Comparison of ENCODE assay signal across 8 cellular contexts in the genomic region with DNA sequence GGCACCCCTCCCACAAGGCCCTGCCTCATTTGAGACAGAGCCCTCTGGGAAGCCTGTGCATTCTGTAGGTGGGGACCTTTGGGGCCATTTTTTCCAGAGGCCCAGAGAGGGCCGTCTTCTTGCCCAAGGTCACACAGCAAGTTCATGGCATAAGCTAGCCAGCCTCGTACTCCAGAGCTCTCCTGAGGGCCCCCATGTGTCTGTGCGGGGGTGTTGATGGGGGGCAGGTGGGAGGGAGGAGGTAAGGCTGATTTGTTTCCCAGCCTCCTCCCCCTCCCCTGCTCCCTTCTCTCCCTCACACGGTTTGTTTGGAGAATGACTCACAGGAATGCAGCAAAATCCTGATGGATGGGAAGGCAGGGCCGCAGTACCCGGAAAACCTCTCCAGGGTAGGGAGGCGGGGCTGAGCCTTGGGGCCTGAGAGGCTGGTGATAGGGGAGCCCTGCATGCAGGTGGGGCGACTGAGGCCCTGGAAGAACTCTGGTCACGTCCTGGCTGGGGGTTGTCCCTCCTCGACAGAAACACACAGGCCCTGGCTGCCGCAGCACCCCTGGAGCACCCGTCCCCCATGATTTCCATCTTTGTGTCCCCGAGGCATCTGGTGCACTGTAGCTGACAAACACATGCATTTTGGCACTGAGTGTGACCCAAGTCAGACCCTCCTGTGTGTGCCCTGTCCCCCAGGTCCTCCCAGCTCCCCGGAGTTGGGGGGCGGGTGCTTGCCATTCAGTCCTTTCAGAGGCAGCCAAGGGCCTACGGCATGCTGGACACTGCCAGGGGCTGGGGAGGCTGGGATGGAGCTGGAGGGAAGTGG.
DNase-seq lines count a peak whose midpoint lies in the region; ATAC-seq and TF ChIP-seq lines count a peak whose summit lies in the region.

No MANE protein-coding gene starts in this region.

- H3K4me3 ChIP-seq in RWPE2 (ENCODE audit: severe bottlenecking), result no peak overlapping the region
- no peak overlapping the region for H3K4me3 ChIP-seq in fibroblast of pulmonary artery (replicated peaks; ENCODE audit: low read depth, low read length)
- peak overlapping the region; percentile 36 for H3K4me3 ChIP-seq in rectal smooth muscle tissue (ENCODE audit: low read length)

- H3K9ac ChIP-seq in rectal smooth muscle tissue (ENCODE audit: low read length), result no peak overlapping the region

- H3K27me3 ChIP-seq in RWPE2 (ENCODE audit: insufficient read depth, poor library complexity, severe bottlenecking), result no peaks in the 10 kb centered on the region
- H3K27me3 ChIP-seq in rectal smooth muscle tissue (ENCODE audit: control insufficient read depth, insufficient read depth, low read length), result no peaks in the 10 kb centered on the region

- H3K9me3 ChIP-seq in RWPE2 (ENCODE audit: severe bottlenecking), result no peaks in the 10 kb centered on the region

- no peak for TF ChIP-seq CTCF in RWPE2 (IDR thresholded peaks at IDR 0.05; ENCODE audit: poor library complexity, severe bottlenecking)
- no peak for TF ChIP-seq CTCF in fibroblast of pulmonary artery (IDR thresholded peaks at IDR 0.05; ENCODE audit: low read length, missing control alignments)

- DNase-seq in EL, result peak; percentile 94
- peak; percentile 91 for DNase-seq in RWPE2 (ENCODE audit: low spot score)
- peak; percentile 91 for DNase-seq in fibroblast of pulmonary artery (ENCODE audit: low read depth)
- no peak for DNase-seq in OCI-M1 (lab: John Stamatoyannopoulos, UW)
- no peak for DNase-seq in inferior parietal cortex (ENCODE audit: extremely low spot score)
- no peak for DNase-seq in germinal center (ENCODE audit: low spot score)

- H3K4me1 ChIP-seq in RWPE2 (ENCODE audit: insufficient read depth, poor library complexity, severe bottlenecking) (peaks cover 36% of the 10 kb centered on the region), rectal smooth muscle tissue (ENCODE audit: control insufficient read depth, insufficient read depth, low read length) (peaks cover 32% of the 10 kb centered on the region)

- H3K27ac ChIP-seq in RWPE2 (ENCODE audit: poor library complexity, severe bottlenecking) (peak overlapping the region; percentile 65), rectal smooth muscle tissue (ENCODE audit: low read depth, low read length) (peak overlapping the region; percentile 83)

- peak; percentile 91 for ATAC-seq in RWPE2 (ENCODE audit: low read depth)
- ATAC-seq in GM18519 (IDR thresholded peaks at IDR 0.05; ENCODE audit: low FRiP score, unreplicated experiment), result no peak

- H3K36me3 ChIP-seq in RWPE2 (ENCODE audit: low read depth), result no peaks in the 10 kb centered on the region
- no peaks in the 10 kb centered on the region for H3K36me3 ChIP-seq in rectal smooth muscle tissue (ENCODE audit: control insufficient read depth, insufficient read depth, low read length)

Comparison
In these comparisons a context has a peak if more than half of its experiments do, and no peak if none do; other contexts are left out.
1. DNase-seq: peak in EL (single experiment), RWPE2 (single experiment) and fibroblast of pulmonary artery (single experiment); none in OCI-M1 (single experiment), inferior parietal cortex (single experiment) and germinal center (single experiment).